ENCODE assay signal across 25 cellular contexts in the genomic region with DNA sequence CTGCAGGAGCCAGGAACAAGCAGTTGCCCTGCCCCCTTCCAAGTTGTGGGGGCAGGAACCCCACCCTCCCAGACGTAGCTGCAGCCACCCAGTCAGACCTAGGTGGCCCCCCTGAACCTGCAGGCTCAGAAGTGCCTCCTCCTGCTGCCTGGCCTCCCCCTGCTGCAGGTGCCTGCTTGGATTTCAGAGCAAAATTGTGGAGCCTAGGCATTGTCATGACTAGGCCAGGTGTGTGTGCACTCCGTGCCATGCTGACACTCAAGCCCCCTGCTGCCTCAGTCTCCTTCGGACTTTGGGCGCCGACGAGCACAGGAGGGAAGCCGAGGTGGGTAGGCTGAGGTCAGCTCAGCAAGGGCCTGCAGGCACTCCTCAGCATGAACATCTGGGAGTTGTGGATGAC.
DNase-seq lines count a peak whose midpoint lies in the region; ATAC-seq, FAIRE-seq and TF ChIP-seq lines count a peak whose summit lies in the region.
"Had no signal": no experiment of that assay in that cellular context is flagged by ENCODE, and none has a peak within 500 bp of the region (broad histone marks: within the 10 kb centered on the region; RNA-seq: fewer than 3 reads in every experiment).

No MANE protein-coding gene starts in this region.

- H3K4me1 ChIP-seq in heart left ventricle (no peaks in the 10 kb centered on the region), kidney (ENCODE audit: control insufficient read depth in 1 of 2, insufficient read depth in 1 of 2, low read depth in 1 of 2, low read length in 2 of 2) (no peaks in the 10 kb centered on the region), neural progenitor cell (no peaks in the 10 kb centered on the region), stomach (no peaks in the 10 kb centered on the region)
- H3K4me1 ChIP-seq: A549; BLaER1 treated with 17β-estradiol and CSF1 and Interleukin-3, amounts not matched to agents 10 nM and 100 nM; Caco-2 had no signal

- H3K4me2 ChIP-seq in neural progenitor cell: no peak overlapping the region
- H3K4me2 ChIP-seq: A549; BLaER1 treated with 17β-estradiol and CSF1 and Interleukin-3, amounts not matched to agents 10 nM and 100 nM had no signal

- H3K27me3 Mint-ChIP-seq in stimulated activated memory B cell treated with anti-CD40 and anti-IgM and Interleukin-4, amounts not matched to agents 10 μg/mL and 1 μg/mL and 100 μg/mL, for 72 hours: no peaks in the 10 kb centered on the region
- H3K27me3 Mint-ChIP-seq in neural progenitor cell (ENCODE audit: insufficient read depth, low read depth): no peaks in the 10 kb centered on the region
- H3K27me3 Mint-ChIP-seq: B cell; CD4-positive, alpha-beta T cell had no signal

- H3K9ac ChIP-seq in kidney (ENCODE audit: low read length in 2 of 2) (no peak overlapping the region), neural progenitor cell (no peak overlapping the region)
- H3K9ac ChIP-seq: BLaER1 treated with 17β-estradiol and CSF1 and Interleukin-3, amounts not matched to agents 10 nM and 100 nM had no signal

- DNase-seq in left ventricle myocardium superior (peak; percentile 14), heart left ventricle (no peak), kidney (peak; percentile 43), DMS79 treated with DMSO at 0.1 percent for 48 hours (lab: John Stamatoyannopoulos, UW) (no peak), neural progenitor cell (ENCODE audit: low spot score) (no peak), stomach (no peak)
- DNase-seq: AML-193; Caco-2; Calu3; CD4-positive, alpha-beta T cell; CD8-positive, alpha-beta T cell; DMS 273 treated with DMSO at 0.1 percent for 48 hours; DMS153; DMS79; GF-D8 had no signal

- H3K4me3 ChIP-seq in heart left ventricle (no peak overlapping the region), kidney (ENCODE audit: low read length in 2 of 2) (no peak overlapping the region), neural progenitor cell (no peak overlapping the region), stomach (no peak overlapping the region)
- H3K4me3 ChIP-seq: A549; BLaER1 treated with 17β-estradiol and CSF1 and Interleukin-3, amounts not matched to agents 10 nM and 100 nM had no signal

- TF ChIP-seq CTCF in heart left ventricle (IDR thresholded peaks at IDR 0.05): no peak
- no peak for TF ChIP-seq CTCF in kidney (IDR thresholded peaks at IDR 0.05; ENCODE audit: borderline replicate concordance, extremely low read depth, insufficient read depth)
- no peak for TF ChIP-seq CTCF in neural progenitor cell (IDR thresholded peaks at IDR 0.05)
- no peak for TF ChIP-seq CTCF in stomach (IDR thresholded peaks at IDR 0.05)

- H3K9me3 Mint-ChIP-seq in stimulated activated memory B cell treated with anti-CD40 and anti-IgM and Interleukin-4, amounts not matched to agents 10 μg/mL and 1 μg/mL and 100 μg/mL, for 72 hours: peaks cover 3% of the 10 kb centered on the region
- no peaks in the 10 kb centered on the region for H3K9me3 Mint-ChIP-seq in neural progenitor cell

- no peaks in the 10 kb centered on the region for H3K4me1 Mint-ChIP-seq in stimulated activated memory B cell treated with anti-CD40 and anti-IgM and Interleukin-4, amounts not matched to agents 10 μg/mL and 1 μg/mL and 100 μg/mL, for 72 hours
- H3K4me1 Mint-ChIP-seq in neural progenitor cell: no peaks in the 10 kb centered on the region
- H3K4me1 Mint-ChIP-seq: B cell had no signal

- no peak for FAIRE-seq in kidney (lab: Jason Lieb, UNC)
- FAIRE-seq: A549, D721Med, G401.6, GM12891, GM19239 had no signal

- no peak for TF ChIP-seq EP300 in stomach (IDR thresholded peaks at IDR 0.05)

- no peak overlapping the region for H3K27ac Mint-ChIP-seq in stimulated activated memory B cell treated with anti-CD40 and anti-IgM and Interleukin-4, amounts not matched to agents 10 μg/mL and 1 μg/mL and 100 μg/mL, for 72 hours
- no peak overlapping the region for H3K27ac Mint-ChIP-seq in neural progenitor cell
- H3K27ac Mint-ChIP-seq: B cell; CD4-positive, alpha-beta T cell; CD8-positive, alpha-beta T cell had no signal

- TF ChIP-seq POLR2A in heart left ventricle (IDR thresholded peaks at IDR 0.05) (no peak), stomach (IDR thresholded peaks at IDR 0.05) (no peak)

- intact Hi-C loops in left ventricle myocardium superior (cut with micrococcal nuclease) (no loop called here), heart left ventricle (cut with DNase I) (no loop called here), kidney (cut with DNase I) (no loop called here), stomach (cut with DNase I; ENCODE audit: low total_unique reads) (no loop called here)

- H3K27ac ChIP-seq in heart left ventricle: no peak overlapping the region
- H3K27ac ChIP-seq in kidney (ENCODE audit: low read depth in 2 of 2, low read length in 2 of 2): no peak overlapping the region
- no peak overlapping the region for H3K27ac ChIP-seq in neural progenitor cell
- no peak overlapping the region for H3K27ac ChIP-seq in stomach
- H3K27ac ChIP-seq: 22Rv1; A549; BLaER1 treated with 17β-estradiol and CSF1 and Interleukin-3, amounts not matched to agents 10 nM and 100 nM; C4-2B had no signal

- ATAC-seq in left ventricle myocardium superior (no peak), heart left ventricle (no peak)
- ATAC-seq in stimulated activated memory B cell treated with anti-CD40 and anti-IgM and Interleukin-4, amounts not matched to agents 10 μg/mL and 1 μg/mL and 100 μg/mL, for 72 hours: peak; percentile 25
- ATAC-seq: A549; CD8-positive, alpha-beta T cell had no signal

- no peaks in the 10 kb centered on the region for H3K79me2 ChIP-seq in neural progenitor cell (ENCODE audit: low read depth)

- H4K20me1 ChIP-seq in neural progenitor cell (ENCODE audit: low read depth): no peaks in the 10 kb centered on the region
- H4K20me1 ChIP-seq: BLaER1 treated with 17β-estradiol and CSF1 and Interleukin-3, amounts not matched to agents 10 nM and 100 nM had no signal

- H3K27me3 ChIP-seq in heart left ventricle (no peaks in the 10 kb centered on the region), neural progenitor cell (no peaks in the 10 kb centered on the region), stomach (no peaks in the 10 kb centered on the region)
- H3K27me3 ChIP-seq: BLaER1 treated with 17β-estradiol and CSF1 and Interleukin-3, amounts not matched to agents 10 nM and 100 nM had no signal

- no peak overlapping the region for H3K4me3 Mint-ChIP-seq in stimulated activated memory B cell treated with anti-CD40 and anti-IgM and Interleukin-4, amounts not matched to agents 10 μg/mL and 1 μg/mL and 100 μg/mL, for 72 hours
- H3K4me3 Mint-ChIP-seq in neural progenitor cell: no peak overlapping the region
- H3K4me3 Mint-ChIP-seq: B cell; CD4-positive, alpha-beta T cell; CD8-positive, alpha-beta T cell had no signal

- no peak overlapping the region for H2AFZ ChIP-seq in neural progenitor cell (replicated peaks)

- no peaks in the 10 kb centered on the region for H3F3A ChIP-seq in neural progenitor cell (ENCODE audit: low read depth)

- no peaks in the 10 kb centered on the region for H3K36me3 Mint-ChIP-seq in stimulated activated memory B cell treated with anti-CD40 and anti-IgM and Interleukin-4, amounts not matched to agents 10 μg/mL and 1 μg/mL and 100 μg/mL, for 72 hours
- H3K36me3 Mint-ChIP-seq in neural progenitor cell: no peaks in the 10 kb centered on the region
- H3K36me3 Mint-ChIP-seq: CD8-positive, alpha-beta T cell had no signal

- H3K36me3 ChIP-seq in heart left ventricle (no peaks in the 10 kb centered on the region), kidney (ENCODE audit: control insufficient read depth in 1 of 2, insufficient read depth in 2 of 2, low read length in 2 of 2) (no peaks in the 10 kb centered on the region), neural progenitor cell (no peaks in the 10 kb centered on the region), stomach (no peaks in the 10 kb centered on the region)
- H3K36me3 ChIP-seq: BLaER1 treated with 17β-estradiol and CSF1 and Interleukin-3, amounts not matched to agents 10 nM and 100 nM had no signal

- no peaks in the 10 kb centered on the region for H3K9me3 ChIP-seq in heart left ventricle
- H3K9me3 ChIP-seq in kidney (ENCODE audit: control insufficient read depth in 1 of 2, low read length in 2 of 2): peaks cover 0 to 5% of the 10 kb centered on the region in 2 donors
- no peaks in the 10 kb centered on the region for H3K9me3 ChIP-seq in neural progenitor cell (ENCODE audit: low read depth)
- H3K9me3 ChIP-seq in stomach: peaks cover 0 to 18% (median 10%) of the 10 kb centered on the region in 4 donors
- H3K9me3 ChIP-seq: A549, Caco-2 had no signal

- WGBS in heart left ventricle, 4 donors: 79 to 96% (median 87%) methylated on average over 4 to 7 of the region's 7 CpGs
- WGBS in stomach, 5 donors: 44 to 84% (median 74%) methylated on average over 1 to 7 of the region's 7 CpGs

Comparison
In these comparisons a context has a peak if more than half of its experiments do, and no peak if none do; other contexts are left out.
1. DNase-seq: peak in left ventricle myocardium superior (single experiment) and kidney (single experiment); none in heart left ventricle (0 of 5), DMS79 treated with DMSO at 0.1 percent for 48 hours (single experiment), neural progenitor cell (single experiment) and stomach (single experiment).